Comparison of ENCODE assay signal across 36 cellular contexts in genomic region chr11:91231226-91231625, GRCh38.
DNase-seq lines count a peak whose midpoint lies in the region; ATAC-seq and TF ChIP-seq lines count a peak whose summit lies in the region.
"Had no signal": no experiment of that assay in that cellular context is flagged by ENCODE, and none has a peak within 500 bp of the region (broad histone marks: within the 10 kb centered on the region; RNA-seq: fewer than 3 reads in every experiment).

No MANE protein-coding gene starts in this region.

- CTCF ChIA-PET in Caco-2 (lab: Charles Lee), result interaction anchor here (1.0 kb wide), 1 partner anchor 11 kb away, joined by 3 read pairs; no protein-coding TSS in a partner anchor

- no TSS peak for BruUV-seq in Caco-2 (replicated peaks; lab: Mats Ljungman, UMichigan)

- H3K4me3 ChIP-seq in Caco-2 (ENCODE audit: low read depth, low read length) (no peak overlapping the region), cardiac muscle cell (no peak overlapping the region)
- H3K4me3 ChIP-seq: GM12878, lower lobe of right lung, MG63, PC-9, suprapubic skin, vagina had no signal

- H3K27me3 Mint-ChIP-seq in Caco-2 (ENCODE audit: insufficient read depth, unreplicated experiment), result no peaks in the 10 kb centered on the region
- no peaks in the 10 kb centered on the region for H3K27me3 Mint-ChIP-seq in stimulated activated naive CD8-positive, alpha-beta T cell treated with anti-CD3 and anti-CD28 coated beads, Interleukin-15, amount 100 ng/mL, for 72 hours
- H3K27me3 Mint-ChIP-seq: activated naive CD8-positive, alpha-beta T cell; B cell; dendritic cell treated with granulocyte-macrophage colony-stimulating factor and Interleukin-4, amounts not matched to agents 40 ng/mL and 50 ng/mL, for 4 days had no signal

- H3K27ac Mint-ChIP-seq in Caco-2 (ENCODE audit: unreplicated experiment), result peak overlapping the region; percentile 37
- H3K27ac Mint-ChIP-seq in stimulated activated naive CD8-positive, alpha-beta T cell treated with anti-CD3 and anti-CD28 coated beads, Interleukin-15, amount 100 ng/mL, for 72 hours, result no peak overlapping the region
- H3K27ac Mint-ChIP-seq: activated naive CD8-positive, alpha-beta T cell; B cell; CD8-positive, alpha-beta T cell; dendritic cell treated with granulocyte-macrophage colony-stimulating factor and Interleukin-4, amounts not matched to agents 40 ng/mL and 50 ng/mL, for 4 days; nephron progenitor cell had no signal

- no peak for ATAC-seq in HG02623 (IDR thresholded peaks at IDR 0.05; ENCODE audit: unreplicated experiment)
- no peak for ATAC-seq in stimulated activated naive CD8-positive, alpha-beta T cell treated with anti-CD3 and anti-CD28 coated beads, Interleukin-15, amount 100 ng/mL, for 72 hours
- no peak for ATAC-seq in HG03097 (IDR thresholded peaks at IDR 0.05; ENCODE audit: low FRiP score, unreplicated experiment)
- no peak for ATAC-seq in HG03039 (IDR thresholded peaks at IDR 0.05; ENCODE audit: unreplicated experiment)
- ATAC-seq: CD8-positive, alpha-beta T cell; GM12878 had no signal

- peaks cover 19% of the 10 kb centered on the region for H3K4me1 ChIP-seq in Caco-2
- H3K4me1 ChIP-seq in cardiac muscle cell (ENCODE audit: low read depth), result peaks cover 20% of the 10 kb centered on the region
- H3K4me1 ChIP-seq: suprapubic skin, vagina had no signal

- POLR2A ChIA-PET in Caco-2 (lab: Charles Lee), result no interaction called here

- in situ Hi-C loops in SK-MEL-5 (cut with HindIII; ENCODE audit: low pct_unique_long_range_greater_than_20kb, low sequenced_read_pairs), result no loop called here

- H3K27me3 ChIP-seq in Caco-2 (replicated peaks; ENCODE audit: control insufficient read depth, insufficient read depth, low read length) (no peaks in the 10 kb centered on the region), cardiac muscle cell (no peaks in the 10 kb centered on the region)
- H3K27me3 ChIP-seq: MG63, suprapubic skin, vagina had no signal

- H3K9me3 ChIP-seq in Caco-2 (no peaks in the 10 kb centered on the region), cardiac muscle cell (ENCODE audit: low read depth) (no peaks in the 10 kb centered on the region)
- H3K9me3 ChIP-seq: lower lobe of right lung, MG63, suprapubic skin, vagina had no signal

- no peak for DNase-seq in Caco-2
- DNase-seq in SK-MEL-5 (ENCODE audit: low read depth, low spot score), result peak; percentile 17
- peak in 1 of 2 donors; percentile 65 for DNase-seq in cardiac muscle cell (ENCODE audit: low read depth in 1 of 2, low spot score in 1 of 2)
- peak; percentile 45 for DNase-seq in myocyte (ENCODE audit: low read depth)
- DNase-seq in stimulated activated naive CD8-positive, alpha-beta T cell treated with anti-CD3 and anti-CD28 coated beads, Interleukin-15, amount 100 ng/mL, for 72 hours, result no peak
- DNase-seq: ACHN; activated CD4-positive, alpha-beta T cell treated with anti-CD3 and anti-CD28 coated beads for 4 hours; activated CD8-positive, alpha-beta memory T cell treated with anti-CD3 and anti-CD28 coated beads for 24 hours; activated T-cell treated with anti-CD3 and anti-CD28 coated beads for 4 hours; aorta; CD8-positive, alpha-beta T cell; central memory CD4-positive, alpha-beta T cell; DMS 273 treated with DMSO at 0.1 percent for 48 hours; erythroblast; glutamatergic neuron; KG1; lower lobe of right lung; MG63; NCI-H1105 treated with DMSO at 0.1 percent for 48 hours; NCI-H345; nephron progenitor cell; PC-9; small intestine; stimulated activated naive CD4-positive, alpha-beta T cell; SW 1271; WERI-Rb-1 had no signal

- peaks cover 16% of the 10 kb centered on the region for H3K4me1 Mint-ChIP-seq in Caco-2 (ENCODE audit: low read depth, unreplicated experiment)
- no peaks in the 10 kb centered on the region for H3K4me1 Mint-ChIP-seq in stimulated activated naive CD8-positive, alpha-beta T cell treated with anti-CD3 and anti-CD28 coated beads, Interleukin-15, amount 100 ng/mL, for 72 hours
- H3K4me1 Mint-ChIP-seq: B cell, nephron progenitor cell had no signal

- H3K36me3 ChIP-seq in Caco-2 (ENCODE audit: control insufficient read depth, insufficient read depth, low read length) (no peaks in the 10 kb centered on the region), cardiac muscle cell (no peaks in the 10 kb centered on the region)
- H3K36me3 ChIP-seq: lower lobe of right lung, MG63, suprapubic skin, vagina, WERI-Rb-1 had no signal

- no peaks in the 10 kb centered on the region for H3K36me3 Mint-ChIP-seq in Caco-2 (ENCODE audit: insufficient read depth, unreplicated experiment)
- H3K36me3 Mint-ChIP-seq: activated naive CD8-positive, alpha-beta T cell; CD8-positive, alpha-beta T cell had no signal

- no peak for TF ChIP-seq CTCF in Caco-2 (IDR thresholded peaks at IDR 0.05; ENCODE audit: insufficient read depth in 1 of 2, low read depth in 1 of 2, low read length in 1 of 2, severe bottlenecking in 1 of 2, unreplicated experiment in 1 of 2)
- TF ChIP-seq CTCF in cardiac muscle cell (IDR thresholded peaks at IDR 0.05; ENCODE audit: low read depth, low read length), result no peak

- H3K27ac ChIP-seq in cardiac muscle cell, result peak overlapping the region; percentile 95
- H3K27ac ChIP-seq: HL-60, lower lobe of right lung, PC-9, suprapubic skin, vagina, WERI-Rb-1 had no signal

- intact Hi-C loops in Caco-2 (cut with micrococcal nuclease; ENCODE audit: unreplicated experiment), result loop anchor here (2.0 kb wide), 1 partner anchor 68 kb away; no protein-coding TSS in a partner anchor

- H3K9me3 Mint-ChIP-seq in Caco-2 (ENCODE audit: unreplicated experiment), result no peaks in the 10 kb centered on the region
- H3K9me3 Mint-ChIP-seq in stimulated activated naive CD8-positive, alpha-beta T cell treated with anti-CD3 and anti-CD28 coated beads, Interleukin-15, amount 100 ng/mL, for 72 hours, result peaks cover 5 to 13% of the 10 kb centered on the region in 2 donors
- H3K9me3 Mint-ChIP-seq: dendritic cell treated with granulocyte-macrophage colony-stimulating factor and Interleukin-4, amounts not matched to agents 40 ng/mL and 50 ng/mL, for 4 days; nephron progenitor cell had no signal

- peak overlapping the region; percentile 1 for H3K4me3 Mint-ChIP-seq in Caco-2 (ENCODE audit: unreplicated experiment)
- H3K4me3 Mint-ChIP-seq in stimulated activated naive CD8-positive, alpha-beta T cell treated with anti-CD3 and anti-CD28 coated beads, Interleukin-15, amount 100 ng/mL, for 72 hours, result no peak overlapping the region
- H3K4me3 Mint-ChIP-seq: activated naive CD8-positive, alpha-beta T cell; B cell; CD8-positive, alpha-beta T cell; dendritic cell treated with granulocyte-macrophage colony-stimulating factor and Interleukin-4, amounts not matched to agents 40 ng/mL and 50 ng/mL, for 4 days; nephron progenitor cell had no signal

Comparison
In these comparisons a context has a peak if more than half of its experiments do, and no peak if none do; other contexts are left out.
1. DNase-seq: peak in SK-MEL-5 (single experiment) and myocyte (single experiment); none in Caco-2 (0 of 2) and stimulated activated naive CD8-positive, alpha-beta T cell treated with anti-CD3 and anti-CD28 coated beads, Interleukin-15, amount 100 ng/mL, for 72 hours (0 of 2).